12 cellular contexts compared by ENCODE assay signal in the genomic region with DNA sequence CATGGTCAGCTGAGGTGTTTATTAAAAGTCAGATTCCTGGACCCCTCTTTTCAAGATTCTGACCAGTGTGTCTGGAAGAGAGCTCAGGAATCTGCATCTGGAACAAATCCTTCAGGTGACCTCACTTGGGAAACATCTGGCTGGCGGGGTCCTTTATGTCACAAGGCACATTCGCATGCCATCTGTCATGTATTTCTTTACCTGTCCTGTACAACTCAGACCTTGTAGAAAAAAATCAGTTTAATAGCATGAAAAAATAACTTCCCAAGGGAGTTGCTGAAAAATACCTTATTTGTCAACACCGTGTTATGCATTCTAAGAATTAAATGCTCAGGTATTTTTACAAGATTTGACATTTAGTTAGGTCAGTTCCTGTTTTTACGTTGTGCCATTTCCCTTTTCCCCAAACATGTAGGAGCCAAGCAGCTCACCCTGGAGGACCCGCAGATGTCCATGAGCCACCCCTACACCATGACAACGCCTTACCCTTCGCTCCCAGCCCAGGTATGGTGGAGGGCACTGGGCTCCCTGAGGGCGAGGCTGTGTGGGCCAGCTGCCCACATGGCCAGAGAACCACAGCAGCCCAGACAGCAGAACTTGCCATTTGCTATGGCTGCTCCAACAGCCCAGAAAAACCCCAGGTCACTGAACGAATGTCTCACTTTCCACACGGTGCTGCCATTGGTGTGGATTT. TPM values are rescaled to one million over a fixed set of nuclear protein-coding genes. Genes with fewer than 3 reads are reported as not detected.
A peak's percentile ranks its signal among the peaks of the same experiment; 100 is the strongest.
DNase-seq lines count a peak whose midpoint lies in the region; ATAC-seq and TF ChIP-seq lines count a peak whose summit lies in the region.
"Had no signal": no experiment of that assay in that cellular context is flagged by ENCODE, and none has a peak within 500 bp of the region (broad histone marks: within the 10 kb centered on the region; RNA-seq: fewer than 3 reads in every experiment).

No MANE protein-coding gene starts in this region.

- H3K4me3 Mint-ChIP-seq in activated naive CD4-positive, alpha-beta T cell treated with anti-CD3 and anti-CD28 coated beads, Interleukin-2, amount 10 ng/mL, durations not matched to agents 7 days and 5 days, result peak overlapping the region; percentile 89
- peak overlapping the region in 3 of 4 donors; percentile 13 to 84 (median 75) for H3K4me3 Mint-ChIP-seq in IgD-negative memory B cell
- peak overlapping the region; percentile 96 for H3K4me3 Mint-ChIP-seq in activated T-helper 1 cell treated with anti-CD3 and anti-CD28 coated beads, Interleukin-12 subunit alpha, Interleukin-12 subunit beta, Interleukin-2, Interleukin-4 antibody, amounts not matched to agents 30 ng/mL and 10 ng/mL and 1 ng/mL, durations not matched to agents 14 hours and 24 hours and 36 hours
- H3K4me3 Mint-ChIP-seq in stimulated activated naive B cell treated with anti-CD40 and anti-IgM and Interleukin-4, amounts not matched to agents 10 μg/mL and 1 μg/mL and 100 μg/mL, for 72 hours, result peak overlapping the region; percentile 75 to 90
- no peak overlapping the region for H3K4me3 Mint-ChIP-seq in Calu3 (ENCODE audit: low read depth, unreplicated experiment)

- H3K4me1 Mint-ChIP-seq in activated naive CD4-positive, alpha-beta T cell treated with anti-CD3 and anti-CD28 coated beads, Interleukin-2, amount 10 ng/mL, durations not matched to agents 7 days and 5 days, result peaks cover 68% of the 10 kb centered on the region
- H3K4me1 Mint-ChIP-seq in IgD-negative memory B cell (peaks cover 24 to 53% (median 42%) of the 10 kb centered on the region in 3 donors), Calu3 (ENCODE audit: low read depth, unreplicated experiment) (peaks cover 9% of the 10 kb centered on the region)
- peaks cover 52% of the 10 kb centered on the region for H3K4me1 Mint-ChIP-seq in activated T-helper 1 cell treated with anti-CD3 and anti-CD28 coated beads, Interleukin-12 subunit alpha, Interleukin-12 subunit beta, Interleukin-2, Interleukin-4 antibody, amounts not matched to agents 30 ng/mL and 10 ng/mL and 1 ng/mL, durations not matched to agents 14 hours and 24 hours and 36 hours (ENCODE audit: low read depth)
- H3K4me1 Mint-ChIP-seq in stimulated activated naive B cell treated with anti-CD40 and anti-IgM and Interleukin-4, amounts not matched to agents 10 μg/mL and 1 μg/mL and 100 μg/mL, for 72 hours, result peaks cover 46 to 78% of the 10 kb centered on the region in 2 donors

- peak; percentile 2 to 4 for ATAC-seq in stimulated activated naive B cell treated with anti-CD40 and anti-IgM and Interleukin-4, amounts not matched to agents 10 μg/mL and 1 μg/mL and 100 μg/mL, for 72 hours (replicated peaks)
- ATAC-seq in GM18861 (IDR thresholded peaks at IDR 0.05; ENCODE audit: unreplicated experiment) (no peak), GM18868 (IDR thresholded peaks at IDR 0.05; ENCODE audit: unreplicated experiment) (no peak)
- ATAC-seq: T-cell had no signal

- CTCF ChIA-PET in activated naive CD4-positive, alpha-beta T cell treated with anti-CD3 and anti-CD28 coated beads, Interleukin-2, amount 10 ng/mL, durations not matched to agents 7 days and 5 days (lab: Charles Lee), result interaction anchor here (1.0 to 3.2 kb wide), 3 partner anchors 9 to 188 kb away, joined by 3 to 15 read pairs (median 4); no protein-coding TSS in a partner anchor
- CTCF ChIA-PET in Calu3 (lab: Charles Lee), result no interaction called here

- peaks cover 69% of the 10 kb centered on the region for H3K36me3 Mint-ChIP-seq in activated naive CD4-positive, alpha-beta T cell treated with anti-CD3 and anti-CD28 coated beads, Interleukin-2, amount 10 ng/mL, durations not matched to agents 7 days and 5 days
- H3K36me3 Mint-ChIP-seq in IgD-negative memory B cell, result peaks cover 6% of the 10 kb centered on the region
- peaks cover 71% of the 10 kb centered on the region for H3K36me3 Mint-ChIP-seq in activated T-helper 1 cell treated with anti-CD3 and anti-CD28 coated beads, Interleukin-12 subunit alpha, Interleukin-12 subunit beta, Interleukin-2, Interleukin-4 antibody, amounts not matched to agents 30 ng/mL and 10 ng/mL and 1 ng/mL, durations not matched to agents 14 hours and 24 hours and 36 hours (ENCODE audit: low read depth)
- peaks cover 66 to 77% of the 10 kb centered on the region in 2 donors for H3K36me3 Mint-ChIP-seq in stimulated activated naive B cell treated with anti-CD40 and anti-IgM and Interleukin-4, amounts not matched to agents 10 μg/mL and 1 μg/mL and 100 μg/mL, for 72 hours
- H3K36me3 Mint-ChIP-seq in Calu3 (ENCODE audit: insufficient read depth, unreplicated experiment), result peaks cover 7% of the 10 kb centered on the region

- DNase-seq in activated naive CD4-positive, alpha-beta T cell treated with anti-CD3 and anti-CD28 coated beads, Interleukin-2, amount 10 ng/mL, durations not matched to agents 7 days and 5 days, result no peak
- no peak for DNase-seq in activated naive CD4-positive, alpha-beta T cell treated with anti-CD3 and anti-CD28 coated beads, Interleukin-2, amount 50 U/mL, for 16 hours
- no peak for DNase-seq in activated T-helper 1 cell treated with anti-CD3 and anti-CD28 coated beads, Interleukin-12 subunit alpha, Interleukin-12 subunit beta, Interleukin-2, Interleukin-4 antibody, amounts not matched to agents 30 ng/mL and 10 ng/mL and 1 ng/mL, durations not matched to agents 14 hours and 24 hours and 36 hours (ENCODE audit: low spot score)
- DNase-seq in stimulated activated naive B cell treated with anti-CD40 and anti-IgM and Interleukin-4, amounts not matched to agents 10 μg/mL and 1 μg/mL and 100 μg/mL, for 72 hours, result no peak
- no peak for DNase-seq in Calu3
- DNase-seq: central memory CD4-positive, alpha-beta T cell; DMS 273 treated with DMSO at 0.1 percent for 48 hours; NCI-H2081; T-cell had no signal

- H3K27me3 Mint-ChIP-seq in activated naive CD4-positive, alpha-beta T cell treated with anti-CD3 and anti-CD28 coated beads, Interleukin-2, amount 10 ng/mL, durations not matched to agents 7 days and 5 days, result peaks cover 3% of the 10 kb centered on the region
- H3K27me3 Mint-ChIP-seq in IgD-negative memory B cell (no peaks in the 10 kb centered on the region), Calu3 (ENCODE audit: unreplicated experiment) (peaks cover 53% of the 10 kb centered on the region)
- no peaks in the 10 kb centered on the region for H3K27me3 Mint-ChIP-seq in activated T-helper 1 cell treated with anti-CD3 and anti-CD28 coated beads, Interleukin-12 subunit alpha, Interleukin-12 subunit beta, Interleukin-2, Interleukin-4 antibody, amounts not matched to agents 30 ng/mL and 10 ng/mL and 1 ng/mL, durations not matched to agents 14 hours and 24 hours and 36 hours (ENCODE audit: insufficient read depth)
- peaks cover 5 to 6% of the 10 kb centered on the region in 2 donors for H3K27me3 Mint-ChIP-seq in stimulated activated naive B cell treated with anti-CD40 and anti-IgM and Interleukin-4, amounts not matched to agents 10 μg/mL and 1 μg/mL and 100 μg/mL, for 72 hours

- H3K9me3 Mint-ChIP-seq in activated naive CD4-positive, alpha-beta T cell treated with anti-CD3 and anti-CD28 coated beads, Interleukin-2, amount 10 ng/mL, durations not matched to agents 7 days and 5 days, result no peaks in the 10 kb centered on the region
- H3K9me3 Mint-ChIP-seq in IgD-negative memory B cell, result no peaks in the 10 kb centered on the region
- H3K9me3 Mint-ChIP-seq in activated T-helper 1 cell treated with anti-CD3 and anti-CD28 coated beads, Interleukin-12 subunit alpha, Interleukin-12 subunit beta, Interleukin-2, Interleukin-4 antibody, amounts not matched to agents 30 ng/mL and 10 ng/mL and 1 ng/mL, durations not matched to agents 14 hours and 24 hours and 36 hours, result no peaks in the 10 kb centered on the region
- peaks cover 0 to 4% of the 10 kb centered on the region in 2 donors for H3K9me3 Mint-ChIP-seq in stimulated activated naive B cell treated with anti-CD40 and anti-IgM and Interleukin-4, amounts not matched to agents 10 μg/mL and 1 μg/mL and 100 μg/mL, for 72 hours
- H3K9me3 Mint-ChIP-seq in Calu3 (ENCODE audit: low read depth, unreplicated experiment), result no peaks in the 10 kb centered on the region
- H3K9me3 Mint-ChIP-seq: T-cell had no signal

- peak overlapping the region; percentile 55 for H3K27ac Mint-ChIP-seq in activated naive CD4-positive, alpha-beta T cell treated with anti-CD3 and anti-CD28 coated beads, Interleukin-2, amount 10 ng/mL, durations not matched to agents 7 days and 5 days
- peak overlapping the region; percentile 67 to 88 (median 74) for H3K27ac Mint-ChIP-seq in IgD-negative memory B cell
- peak overlapping the region; percentile 91 for H3K27ac Mint-ChIP-seq in activated T-helper 1 cell treated with anti-CD3 and anti-CD28 coated beads, Interleukin-12 subunit alpha, Interleukin-12 subunit beta, Interleukin-2, Interleukin-4 antibody, amounts not matched to agents 30 ng/mL and 10 ng/mL and 1 ng/mL, durations not matched to agents 14 hours and 24 hours and 36 hours
- peak overlapping the region; percentile 94 for H3K27ac Mint-ChIP-seq in stimulated activated naive B cell treated with anti-CD40 and anti-IgM and Interleukin-4, amounts not matched to agents 10 μg/mL and 1 μg/mL and 100 μg/mL, for 72 hours
- no peak overlapping the region for H3K27ac Mint-ChIP-seq in Calu3 (ENCODE audit: unreplicated experiment)
- H3K27ac Mint-ChIP-seq: T-cell had no signal

- TF ChIP-seq CTCF in Calu3 (IDR thresholded peaks at IDR 0.05; ENCODE audit: unreplicated experiment), result no peak

- intact Hi-C loops in activated T-helper 1 cell treated with anti-CD3 and anti-CD28 coated beads, Interleukin-12 subunit alpha, Interleukin-12 subunit beta, Interleukin-2, Interleukin-4 antibody, amounts not matched to agents 30 ng/mL and 10 ng/mL and 1 ng/mL, durations not matched to agents 14 hours and 24 hours and 36 hours (cut with micrococcal nuclease), result no loop called here
- intact Hi-C loops in Calu3 (cut with micrococcal nuclease; ENCODE audit: unreplicated experiment), result no loop called here

- BruUV-seq in Calu3 (replicated peaks; lab: Mats Ljungman, UMichigan), result no TSS peak

RNA-seq across cellular contexts. Expression of a gene that starts 4.0 kb away (rescaled TPM):
- 22.9 TPM for polyA plus RNA-seq in IgD-negative memory B cell
- 911 and 929 TPM in 2 replicates for total RNA-seq in activated T-helper 1 cell treated with anti-CD3 and anti-CD28 coated beads, Interleukin-12 subunit alpha, Interleukin-12 subunit beta, Interleukin-2, Interleukin-4 antibody, amounts not matched to agents 30 ng/mL and 10 ng/mL and 1 ng/mL, durations not matched to agents 14 hours and 24 hours and 36 hours
- total RNA-seq in Calu3 (2022), result not detected in 2 replicates

Comparison
In these comparisons a context has a peak if more than half of its experiments do, and no peak if none do; other contexts are left out.
1. ATAC-seq: peak in stimulated activated naive B cell treated with anti-CD40 and anti-IgM and Interleukin-4, amounts not matched to agents 10 μg/mL and 1 μg/mL and 100 μg/mL, for 72 hours (2 of 2); none in GM18861 (single experiment) and GM18868 (single experiment).
2. RNA of a gene that starts 4.0 kb away (total RNA-seq): 911 to 929 TPM in activated T-helper 1 cell treated with anti-CD3 and anti-CD28 coated beads, Interleukin-12 subunit alpha, Interleukin-12 subunit beta, Interleukin-2, Interleukin-4 antibody, amounts not matched to agents 30 ng/mL and 10 ng/mL and 1 ng/mL, durations not matched to agents 14 hours and 24 hours and 36 hours; not detected in Calu3; every median in the first group is over 100 times any median in the second.